ENCODE assay signal across 8 cellular contexts in genomic region chr2:136255648-136256461, GRCh38.
DNase-seq lines count a peak whose midpoint lies in the region; ATAC-seq, FAIRE-seq and TF ChIP-seq lines count a peak whose summit lies in the region.

No MANE protein-coding gene starts in this region.

- CTCF ChIA-PET in GM12878 (lab: Yijun Ruan, JAX) (interaction anchor here (0.6 to 5.6 kb wide), 28 partner anchors 10 to 342 kb away, joined by 3 to 42 read pairs (median 8); no protein-coding TSS in a partner anchor), PC-9 (lab: Charles Lee) (no interaction called here)

- TF ChIP-seq CTCF in DOHH2 (IDR thresholded peaks at IDR 0.05; ENCODE audit: low read depth, low read length, poor library complexity, severe bottlenecking) (peak; percentile 70), GM12878 (IDR thresholded peaks at IDR 0.05 in 2 of 3, conservative IDR thresholded peaks at IDR 0.05 in 1 of 3; ENCODE audit: control insufficient read depth in 2 of 3, extremely low read depth in 1 of 3, insufficient read depth in 1 of 3, low read depth in 3 of 3, low read length in 3 of 3) (peak in 2 of 3 experiments; percentile 9 to 27; a peak in 3 of 6 replicates), ascending aorta (IDR thresholded peaks at IDR 0.05) (no peak), PC-9 (conservative IDR thresholded peaks at IDR 0.05) (no peak)

- H3K4me3 ChIP-seq in DOHH2 (ENCODE audit: low read length) (peak overlapping the region; percentile 30), GM12878 (no peak overlapping the region), ascending aorta (no peak overlapping the region), PC-9 (no peak overlapping the region), neuronal stem cell (ENCODE audit: low read length in 2 of 2) (no peak overlapping the region)

- TF ChIP-seq EP300 in GM12878 (IDR thresholded peaks at IDR 0.05; ENCODE audit: borderline replicate concordance in 1 of 2, control insufficient read depth in 1 of 2, low read depth in 2 of 2, low read length in 2 of 2) = peak in 1 of 2 experiments; percentile 63; a peak in 1 of 4 replicates

- RAD21 ChIA-PET in GM12878 (lab: Charles Lee; ENCODE audit: unreplicated experiment) = interaction anchor here (0.6 to 6.1 kb wide), 46 partner anchors 10 to 342 kb away, joined by 3 to 69 read pairs (median 6); partner anchors contain the start of gene DARS1

- H3K4me2 ChIP-seq in DOHH2 (ENCODE audit: low read length) (peak overlapping the region; percentile 55), GM12878 (ENCODE audit: control insufficient read depth, insufficient read depth) (no peak overlapping the region), PC-9 (no peak overlapping the region), neuronal stem cell (ENCODE audit: insufficient read depth, low read length, poor library complexity, severe bottlenecking) (no peak overlapping the region)

- H3K36me3 ChIP-seq in DOHH2 (ENCODE audit: control insufficient read depth, low read length) = no peaks in the 10 kb centered on the region; the same call in 1 of the 2 replicates
- no peaks in the 10 kb centered on the region for H3K36me3 ChIP-seq in GM12878 (ENCODE audit: control insufficient read depth in 2 of 2, insufficient read depth in 2 of 2, low read length in 1 of 2)
- no peaks in the 10 kb centered on the region for H3K36me3 ChIP-seq in ascending aorta
- H3K36me3 ChIP-seq in PC-9 (ENCODE audit: low read depth) = no peaks in the 10 kb centered on the region
- no peaks in the 10 kb centered on the region for H3K36me3 ChIP-seq in neuronal stem cell (replicated peaks in 1 of 2; ENCODE audit: control insufficient read depth in 2 of 2, insufficient read depth in 2 of 2, low read length in 2 of 2)

- intact Hi-C loops in GM12878 (cut with micrococcal nuclease; ENCODE audit: unreplicated experiment) = loop anchor here (1.0 to 10.0 kb wide), 6 partner anchors 49 to 201 kb away; no protein-coding TSS in a partner anchor
- intact Hi-C loops in ascending aorta (cut with DNase I) = no loop called here
- intact Hi-C loops in PC-9 (cut with micrococcal nuclease; ENCODE audit: unreplicated experiment) = no loop called here

- H2BK12ac ChIP-seq in neuronal stem cell (ENCODE audit: low read length) = no peak overlapping the region

- H4K91ac ChIP-seq in neuronal stem cell (ENCODE audit: low read depth, low read length, poor library complexity) = no peak overlapping the region

- WGBS in GM12878 (ENCODE audit: insufficient coverage, insufficient replicate concordance, low lambda C conversion rate, missing lambda C conversion rate) = 34% methylated on average over 9 of the region's 9 CpGs
- WGBS in neuronal stem cell (ENCODE audit: extremely low coverage in 2 of 2, insufficient read length in 2 of 2, insufficient replicate concordance in 1 of 2), 2 donors = no CpG with 5 or more reads among the region's 9 CpGs

- in situ Hi-C loops in GM12878 (cut with MboI) = no loop called here

- no peak overlapping the region for H3K4ac ChIP-seq in neuronal stem cell (ENCODE audit: low read length)

- H3K23ac ChIP-seq in neuronal stem cell (ENCODE audit: low read depth, low read length, poor library complexity) = no peak overlapping the region

- H3K27ac ChIP-seq in DOHH2 (ENCODE audit: low read depth, low read length) (peak overlapping the region; percentile 81), GM12878 (ENCODE audit: control insufficient read depth, insufficient read depth) (no peak overlapping the region), ascending aorta (no peak overlapping the region), PC-9 (no peak overlapping the region), neuronal stem cell (replicated peaks; ENCODE audit: low read length) (no peak overlapping the region)

- POLR2A ChIA-PET in GM12878 (lab: Charles Lee) (interaction anchor here (0.7 to 7.3 kb wide), 20 partner anchors 10 to 277 kb away, joined by 3 to 47 read pairs (median 4); partner anchors contain the start of gene DARS1), PC-9 (lab: Charles Lee; ENCODE audit: unreplicated experiment) (no interaction called here)

- H4K20me1 ChIP-seq in DOHH2 (ENCODE audit: control insufficient read depth, insufficient read depth, low read depth, low read length) = no peaks in the 10 kb centered on the region
- H4K20me1 ChIP-seq in GM12878 (ENCODE audit: control insufficient read depth, insufficient read depth) = no peaks in the 10 kb centered on the region
- H4K20me1 ChIP-seq in PC-9 (ENCODE audit: insufficient read depth) = no peaks in the 10 kb centered on the region

- no peak overlapping the region for H3K18ac ChIP-seq in neuronal stem cell (ENCODE audit: low read length)

- no peaks in the 10 kb centered on the region for H3K79me1 ChIP-seq in neuronal stem cell (ENCODE audit: low read depth, low read length)

- FAIRE-seq in GM12878 (lab: Jason Lieb, UNC) = no peak

- H3K9me3 ChIP-seq in DOHH2 (ENCODE audit: control insufficient read depth, insufficient read depth, low read length) (no peaks in the 10 kb centered on the region), GM12878 (replicated peaks; ENCODE audit: control insufficient read depth, insufficient read depth, low read length) (no peaks in the 10 kb centered on the region), ascending aorta (no peaks in the 10 kb centered on the region), PC-9 (ENCODE audit: insufficient read depth, low read depth) (no peaks in the 10 kb centered on the region), neuronal stem cell (replicated peaks in 1 of 2; ENCODE audit: control insufficient read depth in 2 of 2, insufficient read depth in 1 of 2, low read depth in 1 of 2, low read length in 2 of 2) (no peaks in the 10 kb centered on the region)

- H2BK120ac ChIP-seq in neuronal stem cell (ENCODE audit: low read depth, low read length) = no peak overlapping the region

- no peak for DNase-seq in GM12878 (ENCODE audit: low read depth, low spot score)
- DNase-seq in ascending aorta (ENCODE audit: low spot score in 2 of 2) = no peak
- no peak for DNase-seq in PC-9
- no peak for DNase-seq in neuronal stem cell (ENCODE audit: low spot score)

- H3F3A ChIP-seq in DOHH2 (ENCODE audit: control insufficient read depth, insufficient read depth) (peaks cover 17% of the 10 kb centered on the region), PC-9 (ENCODE audit: insufficient read depth, low read depth) (no peaks in the 10 kb centered on the region)

- no peak overlapping the region for H2AK5ac ChIP-seq in neuronal stem cell (ENCODE audit: low read depth, low read length)

- H3K14ac ChIP-seq in neuronal stem cell (ENCODE audit: low read length) = no peak overlapping the region

- no peak for TF ChIP-seq RAD21 in GM12878 (IDR thresholded peaks at IDR 0.05; ENCODE audit: insufficient read depth, low read depth, low read length)

- ATAC-seq in GM18870 (IDR thresholded peaks at IDR 0.05; ENCODE audit: unreplicated experiment) (peak; percentile 55), HG03432 (IDR thresholded peaks at IDR 0.05; ENCODE audit: unreplicated experiment) (peak; percentile 43), GM12878 (peak; percentile 78), HG03280 (IDR thresholded peaks at IDR 0.05; ENCODE audit: unreplicated experiment) (no peak)

- no peak for TF ChIP-seq POLR2A in GM12878 (IDR thresholded peaks at IDR 0.05; ENCODE audit: low read depth, low read length)

- H3K79me2 ChIP-seq in DOHH2 (ENCODE audit: control insufficient read depth, low read length) (no peaks in the 10 kb centered on the region), GM12878 (ENCODE audit: control insufficient read depth, insufficient read depth, low read length) (no peaks in the 10 kb centered on the region), PC-9 (ENCODE audit: low read depth) (no peaks in the 10 kb centered on the region)

- SMC1A ChIA-PET in GM12878 (lab: Charles Lee; ENCODE audit: uncharacterized antibody, unreplicated experiment) = interaction anchor here (0.6 to 8.0 kb wide), 36 partner anchors 10 to 342 kb away, joined by 3 to 166 read pairs (median 12); no protein-coding TSS in a partner anchor

- TSS peak; percentile 91 for BruUV-seq in GM12878 (replicated peaks; lab: Mats Ljungman, UMichigan)
- BruUV-seq in PC-9 (replicated peaks; lab: Mats Ljungman, UMichigan) = no TSS peak

- no peak overlapping the region for H4K8ac ChIP-seq in neuronal stem cell (ENCODE audit: low read depth, low read length)

- H2BK5ac ChIP-seq in neuronal stem cell (ENCODE audit: low read length) = no peak overlapping the region

- H3K4me1 ChIP-seq in DOHH2 (ENCODE audit: control insufficient read depth, low read length) = peaks cover 68% of the 10 kb centered on the region
- peaks cover 12% of the 10 kb centered on the region for H3K4me1 ChIP-seq in GM12878 (ENCODE audit: control insufficient read depth, insufficient read depth, low read length)
- H3K4me1 ChIP-seq in ascending aorta = no peaks in the 10 kb centered on the region
- H3K4me1 ChIP-seq in PC-9 (replicated peaks; ENCODE audit: insufficient read depth) = no peaks in the 10 kb centered on the region
- peaks cover 0 to 5% of the 10 kb centered on the region in 2 donors for H3K4me1 ChIP-seq in neuronal stem cell (ENCODE audit: control insufficient read depth in 2 of 2, insufficient read depth in 1 of 2, low read depth in 1 of 2, low read length in 2 of 2)

- H2AFZ ChIP-seq in GM12878 (ENCODE audit: control insufficient read depth, low read depth, low read length) = no peak overlapping the region
- H2AFZ ChIP-seq in PC-9 = no peak overlapping the region
- no peak overlapping the region for H2AFZ ChIP-seq in neuronal stem cell (ENCODE audit: low read length)

- no peaks in the 10 kb centered on the region for H3K27me3 ChIP-seq in DOHH2 (ENCODE audit: control insufficient read depth, low read length)
- no peaks in the 10 kb centered on the region; a peak in 1 of 4 replicates for H3K27me3 ChIP-seq in GM12878 (replicated peaks in 1 of 2; ENCODE audit: control insufficient read depth in 2 of 2, insufficient read depth in 2 of 2, low read length in 1 of 2)
- H3K27me3 ChIP-seq in ascending aorta = no peaks in the 10 kb centered on the region
- no peaks in the 10 kb centered on the region for H3K27me3 ChIP-seq in PC-9 (ENCODE audit: insufficient read depth, low read depth)
- H3K27me3 ChIP-seq in neuronal stem cell (ENCODE audit: control insufficient read depth in 3 of 3, insufficient read depth in 3 of 3, low read depth in 1 of 3, low read length in 3 of 3) = no peaks in the 10 kb centered on the region

- H3K9me2 ChIP-seq in DOHH2 (replicated peaks; ENCODE audit: control insufficient read depth, low read length) = no peaks in the 10 kb centered on the region
- H3K9me2 ChIP-seq in PC-9 (ENCODE audit: insufficient read depth) = no peaks in the 10 kb centered on the region

- H2BK15ac ChIP-seq in neuronal stem cell (ENCODE audit: low read length) = no peak overlapping the region

- H3K9ac ChIP-seq in GM12878 (ENCODE audit: control insufficient read depth, insufficient read depth, low read length) (no peak overlapping the region), neuronal stem cell (ENCODE audit: low read depth, low read length, poor library complexity) (no peak overlapping the region)

TF ChIP-seq in GM12878, 131 proteins besides CTCF, POLR2A, EP300 and RAD21 (continues in another document):
- TF ChIP-seq RUNX3 (IDR thresholded peaks at IDR 0.05; ENCODE audit: low read length) (peak; percentile 80), NFXL1 (IDR thresholded peaks at IDR 0.05; ENCODE audit: borderline replicate concordance) (no peak), BCL11A (IDR thresholded peaks at IDR 0.05; ENCODE audit: low read depth, low read length) (peak; percentile 33; the same call in 1 of the 2 replicates), IKZF2 (IDR thresholded peaks at IDR 0.05) (peak; percentile 40 to 67), CREM (IDR thresholded peaks at IDR 0.05; ENCODE audit: low read depth) (peak; percentile 89)

Comparison
In these comparisons a context has a peak if more than half of its experiments do, and no peak if none do; other contexts are left out.
1. CTCF ChIP-seq: peak in DOHH2 (single experiment) and GM12878 (2 of 3); none in ascending aorta (0 of 3) and PC-9 (single experiment).